In the genomic region with DNA sequence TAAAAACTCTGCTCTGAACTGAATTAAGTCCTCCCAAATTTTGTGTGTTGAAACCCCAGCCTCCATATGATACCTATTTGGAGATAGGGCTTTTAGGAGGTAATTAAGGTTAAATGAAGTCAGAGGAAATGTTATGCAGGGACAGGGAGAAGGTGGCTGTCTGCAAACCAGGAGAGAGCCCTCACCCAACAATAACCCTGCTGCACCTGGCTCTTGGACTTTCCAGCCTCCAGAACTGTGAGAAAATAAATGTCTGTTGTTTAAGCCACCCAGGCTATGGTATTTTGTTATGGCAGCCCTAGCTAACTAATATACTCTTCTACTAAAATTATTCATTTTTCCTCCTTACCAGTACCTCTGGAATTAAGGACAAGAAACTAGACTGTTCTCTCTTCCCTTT, we compare ENCODE assay signal across 16 cellular contexts.
DNase-seq lines count a peak whose midpoint lies in the region; ATAC-seq and TF ChIP-seq lines count a peak whose summit lies in the region.
"Had no signal": no experiment of that assay in that cellular context is flagged by ENCODE, and none has a peak within 500 bp of the region (broad histone marks: within the 10 kb centered on the region; RNA-seq: fewer than 3 reads in every experiment).

No MANE protein-coding gene starts in this region.

- H4K20me1 ChIP-seq in GM23338 (replicated peaks; ENCODE audit: insufficient read depth): no peaks in the 10 kb centered on the region

- 0 out of 2 replicates have a peak overlapping the region, but pooled peaks have one; percentile 8 for H2AFZ ChIP-seq in GM23338

- H3K36me3 Mint-ChIP-seq in GM23338 (ENCODE audit: low read depth): no peaks in the 10 kb centered on the region
- no peaks in the 10 kb centered on the region for H3K36me3 Mint-ChIP-seq in activated naive CD8-positive, alpha-beta T cell treated with anti-CD3 and anti-CD28 coated beads for 36 hours
- no peaks in the 10 kb centered on the region for H3K36me3 Mint-ChIP-seq in activated CD4-positive, alpha-beta T cell treated with anti-CD3 and anti-CD28 coated beads, Interleukin-2, amount 10 ng/mL, durations not matched to agents 24 days and 14 days (ENCODE audit: low read depth)
- no peaks in the 10 kb centered on the region for H3K36me3 Mint-ChIP-seq in naive thymus-derived CD4-positive, alpha-beta T cell
- H3K36me3 Mint-ChIP-seq: CD14-positive monocyte had no signal

- intact Hi-C loops in adrenal gland (cut with DNase I) (no loop called here), stomach (cut with DNase I; ENCODE audit: low total_unique reads) (no loop called here)
- intact Hi-C loops in activated CD4-positive, alpha-beta T cell treated with anti-CD3 and anti-CD28 coated beads, Interleukin-2, amount 10 ng/mL, durations not matched to agents 24 days and 14 days (cut with micrococcal nuclease): no loop called here
- intact Hi-C loops in naive thymus-derived CD4-positive, alpha-beta T cell (cut with micrococcal nuclease): no loop called here

- H3K9me3 ChIP-seq in adrenal gland (replicated peaks in 1 of 3) (no peaks in the 10 kb centered on the region), lung (ENCODE audit: control insufficient read depth in 2 of 2, insufficient read depth in 1 of 2, low read length in 1 of 2) (no peaks in the 10 kb centered on the region), stomach (no peaks in the 10 kb centered on the region)
- H3K9me3 ChIP-seq in naive thymus-derived CD4-positive, alpha-beta T cell (ENCODE audit: control insufficient read depth in 2 of 3, low read length in 3 of 3): no peaks in the 10 kb centered on the region

- H3K4me3 Mint-ChIP-seq in GM23338: no peak overlapping the region
- H3K4me3 Mint-ChIP-seq in activated naive CD8-positive, alpha-beta T cell treated with anti-CD3 and anti-CD28 coated beads for 36 hours: no peak overlapping the region
- no peak overlapping the region for H3K4me3 Mint-ChIP-seq in activated CD4-positive, alpha-beta T cell treated with anti-CD3 and anti-CD28 coated beads, Interleukin-2, amount 10 ng/mL, durations not matched to agents 24 days and 14 days
- no peak overlapping the region for H3K4me3 Mint-ChIP-seq in naive thymus-derived CD4-positive, alpha-beta T cell
- H3K4me3 Mint-ChIP-seq: CD14-positive monocyte had no signal

- no peak for TF ChIP-seq EP300 in stomach (IDR thresholded peaks at IDR 0.05)

- H3K4me3 ChIP-seq in GM23338 (no peak overlapping the region), adrenal gland (no peak overlapping the region), lung (no peak overlapping the region), stomach (no peak overlapping the region)
- H3K4me3 ChIP-seq in naive thymus-derived CD4-positive, alpha-beta T cell (ENCODE audit: low read length): no peak overlapping the region

- peaks cover 2% of the 10 kb centered on the region; the same call in 1 of the 3 replicates for H3K9me3 Mint-ChIP-seq in GM23338
- H3K9me3 Mint-ChIP-seq in activated naive CD8-positive, alpha-beta T cell treated with anti-CD3 and anti-CD28 coated beads for 36 hours: peaks cover 2% of the 10 kb centered on the region
- no peaks in the 10 kb centered on the region for H3K9me3 Mint-ChIP-seq in activated CD4-positive, alpha-beta T cell treated with anti-CD3 and anti-CD28 coated beads, Interleukin-2, amount 10 ng/mL, durations not matched to agents 24 days and 14 days
- peaks cover 0 to 19% (median 9%) of the 10 kb centered on the region in 11 donors for H3K9me3 Mint-ChIP-seq in naive thymus-derived CD4-positive, alpha-beta T cell

- DNase-seq in GM23338 (ENCODE audit: low spot score) (no peak), adrenal gland (no peak), lung (ENCODE audit: low spot score) (no peak), stomach (no peak), NCI-H1436 treated with DMSO at 0.1 percent for 48 hours (lab: John Stamatoyannopoulos, UW) (no peak)
- no peak for DNase-seq in activated naive CD8-positive, alpha-beta T cell treated with anti-CD3 and anti-CD28 coated beads for 36 hours
- no peak for DNase-seq in activated CD4-positive, alpha-beta T cell treated with anti-CD3 and anti-CD28 coated beads, Interleukin-2, amount 10 ng/mL, durations not matched to agents 24 days and 14 days
- no peak for DNase-seq in naive thymus-derived CD4-positive, alpha-beta T cell
- DNase-seq: COR-L47, HCEC 1CT, KG1, NCI-H1092, NCI-H1694 treated with DMSO at 0.1 percent for 48 hours, NCI-H748 treated with DMSO at 0.1 percent for 48 hours had no signal

- TF ChIP-seq CTCF in GM23338 (conservative IDR thresholded peaks at IDR 0.05; ENCODE audit: low read depth in 2 of 2): no peak
- no peak for TF ChIP-seq CTCF in adrenal gland (IDR thresholded peaks at IDR 0.05)
- TF ChIP-seq CTCF in lung (IDR thresholded peaks at IDR 0.05; ENCODE audit: control extremely low read depth, extremely low read depth): no peak
- TF ChIP-seq CTCF in stomach (IDR thresholded peaks at IDR 0.05): no peak

- no peaks in the 10 kb centered on the region for H3F3A ChIP-seq in GM23338 (replicated peaks; ENCODE audit: low read depth)

- H3K4me1 Mint-ChIP-seq in GM23338: peaks cover 7% of the 10 kb centered on the region
- no peaks in the 10 kb centered on the region for H3K4me1 Mint-ChIP-seq in activated naive CD8-positive, alpha-beta T cell treated with anti-CD3 and anti-CD28 coated beads for 36 hours
- no peaks in the 10 kb centered on the region for H3K4me1 Mint-ChIP-seq in activated CD4-positive, alpha-beta T cell treated with anti-CD3 and anti-CD28 coated beads, Interleukin-2, amount 10 ng/mL, durations not matched to agents 24 days and 14 days
- H3K4me1 Mint-ChIP-seq in naive thymus-derived CD4-positive, alpha-beta T cell: no peaks in the 10 kb centered on the region
- H3K4me1 Mint-ChIP-seq: CD14-positive monocyte had no signal

- H3K27me3 ChIP-seq in GM23338 (ENCODE audit: insufficient read depth) (no peaks in the 10 kb centered on the region), adrenal gland (no peaks in the 10 kb centered on the region), lung (ENCODE audit: control insufficient read depth, insufficient read depth) (no peaks in the 10 kb centered on the region), stomach (no peaks in the 10 kb centered on the region)
- no peaks in the 10 kb centered on the region for H3K27me3 ChIP-seq in naive thymus-derived CD4-positive, alpha-beta T cell (ENCODE audit: control insufficient read depth in 2 of 2, insufficient read depth in 2 of 2, low read length in 2 of 2)

- H3K4me1 ChIP-seq in GM23338 (ENCODE audit: insufficient read depth): peaks cover 4% of the 10 kb centered on the region
- peaks cover 28 to 43% of the 10 kb centered on the region in 2 donors for H3K4me1 ChIP-seq in adrenal gland (replicated peaks in 1 of 2)
- H3K4me1 ChIP-seq in lung (ENCODE audit: control insufficient read depth in 2 of 2, insufficient read depth in 2 of 2, low read length in 2 of 2): peaks cover 6 to 14% of the 10 kb centered on the region in 2 donors
- peaks cover 6 to 42% (median 23%) of the 10 kb centered on the region in 4 donors for H3K4me1 ChIP-seq in stomach
- no peaks in the 10 kb centered on the region for H3K4me1 ChIP-seq in naive thymus-derived CD4-positive, alpha-beta T cell (ENCODE audit: control insufficient read depth in 2 of 2, insufficient read depth in 2 of 2, low read length in 2 of 2)

- no peaks in the 10 kb centered on the region for H3K36me3 ChIP-seq in GM23338 (ENCODE audit: insufficient read depth)
- no peaks in the 10 kb centered on the region for H3K36me3 ChIP-seq in adrenal gland (replicated peaks in 1 of 2)
- H3K36me3 ChIP-seq in lung (ENCODE audit: control insufficient read depth in 2 of 2, insufficient read depth in 2 of 2, low read length in 2 of 2): no peaks in the 10 kb centered on the region
- no peaks in the 10 kb centered on the region for H3K36me3 ChIP-seq in stomach
- H3K36me3 ChIP-seq in naive thymus-derived CD4-positive, alpha-beta T cell (ENCODE audit: control insufficient read depth in 2 of 3, insufficient read depth in 3 of 3, low read length in 3 of 3): no peaks in the 10 kb centered on the region

- TF ChIP-seq POLR2A in adrenal gland (IDR thresholded peaks at IDR 0.05) (no peak), stomach (IDR thresholded peaks at IDR 0.05) (no peak)

- H3K27ac Mint-ChIP-seq in GM23338: no peak overlapping the region
- no peak overlapping the region for H3K27ac Mint-ChIP-seq in activated naive CD8-positive, alpha-beta T cell treated with anti-CD3 and anti-CD28 coated beads for 36 hours
- no peak overlapping the region for H3K27ac Mint-ChIP-seq in activated CD4-positive, alpha-beta T cell treated with anti-CD3 and anti-CD28 coated beads, Interleukin-2, amount 10 ng/mL, durations not matched to agents 24 days and 14 days
- H3K27ac Mint-ChIP-seq in naive thymus-derived CD4-positive, alpha-beta T cell: no peak overlapping the region
- H3K27ac Mint-ChIP-seq: CD14-positive monocyte had no signal

- H3K27ac ChIP-seq in GM23338 (ENCODE audit: low read depth) (no peak overlapping the region), adrenal gland (peak overlapping the region; percentile 47 to 85 (median 73)), lung (ENCODE audit: low read depth in 1 of 2, low read length in 1 of 2) (peak overlapping the region; percentile 27 to 52), stomach (peak overlapping the region in 3 of 5 donors; percentile 73 to 80 (median 76))
- no peak overlapping the region for H3K27ac ChIP-seq in naive thymus-derived CD4-positive, alpha-beta T cell (ENCODE audit: low read depth, low read length)

- CTCF ChIA-PET in naive thymus-derived CD4-positive, alpha-beta T cell (lab: Charles Lee): no interaction called here

- ATAC-seq in GM23338 (no peak), lung (ENCODE audit: insufficient read depth, low FRiP score) (no peak)
- ATAC-seq in naive thymus-derived CD4-positive, alpha-beta T cell: no peak
- ATAC-seq: Panc1 had no signal

- no peaks in the 10 kb centered on the region for H3K27me3 Mint-ChIP-seq in GM23338 (ENCODE audit: insufficient read depth, low read depth, poor library complexity)
- peaks cover 11% of the 10 kb centered on the region for H3K27me3 Mint-ChIP-seq in activated naive CD8-positive, alpha-beta T cell treated with anti-CD3 and anti-CD28 coated beads for 36 hours
- H3K27me3 Mint-ChIP-seq in activated CD4-positive, alpha-beta T cell treated with anti-CD3 and anti-CD28 coated beads, Interleukin-2, amount 10 ng/mL, durations not matched to agents 24 days and 14 days: no peaks in the 10 kb centered on the region
- H3K27me3 Mint-ChIP-seq in naive thymus-derived CD4-positive, alpha-beta T cell: peaks cover 0 to 12% (median 5%) of the 10 kb centered on the region in 5 donors

- no peaks in the 10 kb centered on the region for H3K9me2 ChIP-seq in GM23338 (ENCODE audit: insufficient read depth)

- H3K4me2 ChIP-seq in GM23338: no peak overlapping the region

- POLR2A ChIA-PET in naive thymus-derived CD4-positive, alpha-beta T cell (lab: Charles Lee): no interaction called here

- H3K79me2 ChIP-seq in GM23338 (replicated peaks; ENCODE audit: insufficient read depth): no peaks in the 10 kb centered on the region

TF ChIP-seq in GM23338, 12 proteins besides CTCF, POLR2A, EP300 and RAD21 (continues in another document):
- TF ChIP-seq STAT1 (IDR thresholded peaks at IDR 0.05; ENCODE audit: unreplicated experiment) (no peak), EZH2 (IDR thresholded peaks at IDR 0.05; ENCODE audit: low read depth, unreplicated experiment) (no peak), ZNF114 (CRISPR knock-in tag; IDR thresholded peaks at IDR 0.05) (no peak), ZNF331 (CRISPR knock-in tag; IDR thresholded peaks at IDR 0.05; ENCODE audit: low read depth) (no peak), JUNB (IDR thresholded peaks at IDR 0.05; ENCODE audit: unreplicated experiment) (no peak)

Comparison
In these comparisons a context has a peak if more than half of its experiments do, and no peak if none do; other contexts are left out.
1. H3K27ac ChIP-seq: peak in adrenal gland (5 of 5), lung (2 of 2) and stomach (3 of 5); none in GM23338 (single experiment) and naive thymus-derived CD4-positive, alpha-beta T cell (single experiment).